In genomic region chr11:77590194-77590591, GRCh38 we compare ENCODE assay signal across 8 cellular contexts. TPM values are rescaled to one million over a fixed set of nuclear protein-coding genes. Genes with fewer than 3 reads are reported as not detected.
DNase-seq lines count a peak whose midpoint lies in the region; ATAC-seq, FAIRE-seq and TF ChIP-seq lines count a peak whose summit lies in the region.

No MANE protein-coding gene starts in this region.

- intact Hi-C loops in kidney (cut with DNase I): no loop called here

- no peaks in the 10 kb centered on the region for H4K20me1 ChIP-seq in smooth muscle cell (ENCODE audit: low read depth)

- H3K36me3 ChIP-seq in NT2/D1 (ENCODE audit: insufficient read depth, insufficient read length, low read length) (no peaks in the 10 kb centered on the region), kidney (ENCODE audit: control insufficient read depth in 1 of 2, insufficient read depth in 2 of 2, low read length in 2 of 2) (no peaks in the 10 kb centered on the region), smooth muscle cell (ENCODE audit: low read depth) (no peaks in the 10 kb centered on the region)

- peak; percentile 30 for ATAC-seq in HG02642 (IDR thresholded peaks at IDR 0.05; ENCODE audit: poor library complexity, unreplicated experiment)
- ATAC-seq in HG02870 (IDR thresholded peaks at IDR 0.05; ENCODE audit: unreplicated experiment): no peak

- H3F3A ChIP-seq in smooth muscle cell (ENCODE audit: low read depth): no peaks in the 10 kb centered on the region

- H3K27me3 ChIP-seq in NT2/D1 (ENCODE audit: insufficient read depth, insufficient read length) (peaks cover 10% of the 10 kb centered on the region), smooth muscle cell (ENCODE audit: low read depth) (no peaks in the 10 kb centered on the region)

- WGBS in smooth muscle cell (ENCODE audit: low lambda C conversion rate): 5% methylated on average over 25 of the region's 25 CpGs

- H2AFZ ChIP-seq in smooth muscle cell (ENCODE audit: low read depth): peak overlapping the region; percentile 90

- FAIRE-seq in kidney (lab: Jason Lieb, UNC): no peak

- TF ChIP-seq CTCF in cardiac fibroblast (IDR thresholded peaks at IDR 0.05; ENCODE audit: low read depth, low read length) (no peak), kidney (IDR thresholded peaks at IDR 0.05; ENCODE audit: borderline replicate concordance, extremely low read depth, insufficient read depth) (no peak), smooth muscle cell (IDR thresholded peaks at IDR 0.05; ENCODE audit: borderline replicate concordance, insufficient read depth, poor library complexity, severe bottlenecking) (no peak)

- H3K4me2 ChIP-seq in smooth muscle cell: peak overlapping the region; percentile 97

- peak overlapping the region; percentile 68 for H3K4me3 ChIP-seq in NT2/D1 (ENCODE audit: insufficient read length, low read depth)
- H3K4me3 ChIP-seq in cardiac fibroblast (replicated peaks in 1 of 2; ENCODE audit: low read depth in 2 of 2, low read length in 2 of 2): peak overlapping the region; percentile 56 to 67
- H3K4me3 ChIP-seq in kidney (ENCODE audit: low read length in 2 of 2): peak overlapping the region; percentile 86 to 94
- H3K4me3 ChIP-seq in smooth muscle cell: peak overlapping the region; percentile 65

- H3K79me2 ChIP-seq in smooth muscle cell (ENCODE audit: low read depth): no peaks in the 10 kb centered on the region

- peaks cover 6% of the 10 kb centered on the region for H3K4me1 ChIP-seq in NT2/D1 (ENCODE audit: insufficient read depth, insufficient read length)
- peaks cover 3 to 10% of the 10 kb centered on the region in 2 donors for H3K4me1 ChIP-seq in kidney (ENCODE audit: control insufficient read depth in 1 of 2, insufficient read depth in 1 of 2, low read depth in 1 of 2, low read length in 2 of 2)
- peaks cover 5% of the 10 kb centered on the region for H3K4me1 ChIP-seq in smooth muscle cell (ENCODE audit: low read depth)

- H3K9ac ChIP-seq in NT2/D1 (ENCODE audit: insufficient read length, low read depth): peak overlapping the region; percentile 85
- peak overlapping the region; percentile 37 to 69 for H3K9ac ChIP-seq in kidney (ENCODE audit: low read length in 2 of 2)
- no peak overlapping the region for H3K9ac ChIP-seq in smooth muscle cell (ENCODE audit: low read depth)

- DNase-seq in ELR (ENCODE audit: low read depth): peak; percentile 53
- no peak for DNase-seq in NT2/D1 (ENCODE audit: low read depth, low spot score)
- peak; percentile 40 to 42 for DNase-seq in cardiac fibroblast (ENCODE audit: low read depth in 2 of 2)
- DNase-seq in kidney: no peak
- DNase-seq in smooth muscle cell (lab: John Stamatoyannopoulos, UW; ENCODE audit: unreplicated experiment): no peak
- DNase-seq in cortex of kidney (lab: John Stamatoyannopoulos, UW): no peak

- H3K27ac ChIP-seq in kidney (ENCODE audit: low read depth in 2 of 2, low read length in 2 of 2): peak overlapping the region; percentile 59 to 78
- H3K27ac ChIP-seq in smooth muscle cell (ENCODE audit: low read depth): no peak overlapping the region

- H3K9me3 ChIP-seq in NT2/D1 (ENCODE audit: insufficient read depth, low read length): no peaks in the 10 kb centered on the region
- no peaks in the 10 kb centered on the region for H3K9me3 ChIP-seq in kidney (ENCODE audit: control insufficient read depth in 1 of 2, low read length in 2 of 2)
- no peaks in the 10 kb centered on the region for H3K9me3 ChIP-seq in smooth muscle cell (replicated peaks; ENCODE audit: low read depth)

RNA-seq across cellular contexts. Expression of gene AQP11, which starts 0.4 kb away (rescaled TPM):
- 1.4 TPM for total RNA-seq in kidney
- 3.8 TPM for polyA plus RNA-seq in kidney (ENCODE audit: insufficient read depth, low read depth, low replicate concordance)
- 0.40 and 0.54 TPM in 2 replicates for total RNA-seq in smooth muscle cell
- 0.22 and 0.37 TPM in 2 replicates for polyA plus RNA-seq in smooth muscle cell

RNA-seq across cellular contexts. Expression of gene CLNS1A, which starts 47.4 kb away (rescaled TPM):
- 79.3 TPM for total RNA-seq in kidney
- 74.4 TPM for polyA plus RNA-seq in kidney (ENCODE audit: insufficient read depth, low read depth, low replicate concordance)
- 109 and 132 TPM in 2 replicates for total RNA-seq in smooth muscle cell
- 67.3 and 73.0 TPM in 2 replicates for polyA plus RNA-seq in smooth muscle cell

Comparison
In these comparisons a context has a peak if more than half of its experiments do, and no peak if none do; other contexts are left out.
1. DNase-seq: peak in ELR (single experiment) and cardiac fibroblast (2 of 2); none in NT2/D1 (single experiment), kidney (single experiment), smooth muscle cell (single experiment) and cortex of kidney (single experiment).
2. Peak in every context shown above with its lines, with median percentiles within 50 percentile points of each other: H3K4me3 ChIP-seq.